ENCODE assay signal across 9 cellular contexts in genomic region chr20:57381596-57382503, GRCh38. TPM values are rescaled to one million over a fixed set of nuclear protein-coding genes. Genes with fewer than 3 reads are reported as not detected.
DNase-seq lines count a peak whose midpoint lies in the region; ATAC-seq and TF ChIP-seq lines count a peak whose summit lies in the region.
"Had no signal": no experiment of that assay in that cellular context is flagged by ENCODE, and none has a peak within 500 bp of the region (broad histone marks: within the 10 kb centered on the region; RNA-seq: fewer than 3 reads in every experiment).

No MANE protein-coding gene starts in this region.

- DNase-seq in 8988T (peak; percentile 89), NB4 (ENCODE audit: low read depth) (peak; percentile 86), amygdala (lab: John Stamatoyannopoulos, UW) (peak in 48 of 56 donors; percentile 17 to 92 (median 66)), right cardiac atrium (peak; percentile 78 to 93 (median 91)), sigmoid colon (peak; percentile 89)
- DNase-seq in T-helper 2 cell treated with Interferon-gamma antibody and Interleukin-4, amounts not matched to agents 5 μg/mL and 100 μg/mL, for 36 hours (ENCODE audit: low spot score), result peak; percentile 69

- H3K4me1 ChIP-seq in right cardiac atrium (ENCODE audit: control insufficient read depth, insufficient read depth, low read length) (no peaks in the 10 kb centered on the region), sigmoid colon (peaks cover 0 to 11% (median 0%) of the 10 kb centered on the region in 4 donors)

- TF ChIP-seq CTCF in GM12874 (IDR thresholded peaks at IDR 0.05; ENCODE audit: insufficient read depth, low read depth, low read length) (peak; percentile 88), NB4 (IDR thresholded peaks at IDR 0.05; ENCODE audit: low read depth, low read length) (peak; percentile 99), sigmoid colon (IDR thresholded peaks at IDR 0.05) (peak; percentile 77 to 92 (median 89))

- TF ChIP-seq POLR2A in NB4 (IDR thresholded peaks at IDR 0.05; ENCODE audit: extremely low read depth, insufficient read length), result no peak
- TF ChIP-seq POLR2A in sigmoid colon (IDR thresholded peaks at IDR 0.05), result no peak

- intact Hi-C loops in right cardiac atrium (cut with DNase I) (loop anchor here (1.0 to 5.0 kb wide), 3 partner anchors 111 to 115 kb away; no protein-coding TSS in a partner anchor), sigmoid colon (cut with DNase I) (loop anchor here (1.0 to 10.0 kb wide), 3 partner anchors 113 to 853 kb away; partner anchors contain the start of gene PMEPA1)

- H3K9me3 ChIP-seq in right cardiac atrium (ENCODE audit: control insufficient read depth, low read length), result no peaks in the 10 kb centered on the region
- H3K9me3 ChIP-seq in sigmoid colon, result no peaks in the 10 kb centered on the region

- no peak overlapping the region for H3K27ac ChIP-seq in right cardiac atrium (ENCODE audit: low read length)
- H3K27ac ChIP-seq in sigmoid colon, result peak overlapping the region in 2 of 4 donors; percentile 11 to 26

- H3K27me3 ChIP-seq in right cardiac atrium (ENCODE audit: control insufficient read depth, insufficient read depth) (no peaks in the 10 kb centered on the region), sigmoid colon (no peaks in the 10 kb centered on the region)

- peaks cover 0 to 36% (median 7%) of the 10 kb centered on the region in 4 donors for H3K36me3 ChIP-seq in sigmoid colon

- TF ChIP-seq EP300 in sigmoid colon (IDR thresholded peaks at IDR 0.05), result no peak

- H3K4me3 ChIP-seq in NB4 (ENCODE audit: low read depth, low read length) (no peak overlapping the region), right cardiac atrium (ENCODE audit: low read length) (no peak overlapping the region), sigmoid colon (no peak overlapping the region)

- peaks cover 42% of the 10 kb centered on the region for H3K4me1 Mint-ChIP-seq in T-helper 2 cell treated with Interferon-gamma antibody and Interleukin-4, amounts not matched to agents 5 μg/mL and 100 μg/mL, for 36 hours (ENCODE audit: low read depth)

- H3K27me3 Mint-ChIP-seq in T-helper 2 cell treated with Interferon-gamma antibody and Interleukin-4, amounts not matched to agents 5 μg/mL and 100 μg/mL, for 36 hours (ENCODE audit: low read depth), result no peaks in the 10 kb centered on the region

- no peaks in the 10 kb centered on the region for H3K9me3 Mint-ChIP-seq in T-helper 2 cell treated with Interferon-gamma antibody and Interleukin-4, amounts not matched to agents 5 μg/mL and 100 μg/mL, for 36 hours

- H3K27ac Mint-ChIP-seq in T-helper 2 cell treated with Interferon-gamma antibody and Interleukin-4, amounts not matched to agents 5 μg/mL and 100 μg/mL, for 36 hours, result peak overlapping the region; percentile 58

- peak; percentile 47 to 60 for ATAC-seq in right cardiac atrium
- no peak for ATAC-seq in GM21390 (IDR thresholded peaks at IDR 0.05; ENCODE audit: unreplicated experiment)

- H3K4me3 Mint-ChIP-seq in T-helper 2 cell treated with Interferon-gamma antibody and Interleukin-4, amounts not matched to agents 5 μg/mL and 100 μg/mL, for 36 hours, result no peak overlapping the region

- WGBS in right cardiac atrium, result 47% methylated on average over 20 of the region's 20 CpGs
- WGBS in sigmoid colon, 2 donors, result 40 to 53% methylated on average over 20 of the region's 20 CpGs

- H3K36me3 Mint-ChIP-seq in T-helper 2 cell treated with Interferon-gamma antibody and Interleukin-4, amounts not matched to agents 5 μg/mL and 100 μg/mL, for 36 hours (ENCODE audit: low read depth), result peaks cover 38% of the 10 kb centered on the region

RNA-seq across cellular contexts. Expression of gene RBM38, which starts 9.3 kb away (rescaled TPM):
- total RNA-seq in right cardiac atrium (100 to 1,000 TPM in 1 of 4 donors, 10 to 100 TPM in 3; 82.6 to 143 (median 94.4) TPM), sigmoid colon (10 to 100 TPM; 48.5 to 94.2 (median 78.8) TPM)
- polyA plus RNA-seq in right cardiac atrium (182 TPM), sigmoid colon (10 to 100 TPM; 31.4 to 59.9 (median 34.8) TPM)

RNA-seq across cellular contexts. Expression of gene RAE1, which starts 30.8 kb away (rescaled TPM):
- total RNA-seq in right cardiac atrium, result 10 to 100 TPM; 14.1 to 15.6 (median 14.8) TPM
- 9.4 TPM for polyA plus RNA-seq in right cardiac atrium
- 10 to 100 TPM; 13.6 to 20.9 (median 17.1) TPM for total RNA-seq in sigmoid colon
- polyA plus RNA-seq in sigmoid colon, result 10 to 100 TPM; 13.8 to 18.3 (median 16.4) TPM

RNA-seq across cellular contexts. Expression of gene SPO11, which starts 52.2 kb away (rescaled TPM):
- total RNA-seq in right cardiac atrium, result not detected
- polyA plus RNA-seq in right cardiac atrium, result not detected
- total RNA-seq in sigmoid colon, result not detected
- polyA plus RNA-seq in sigmoid colon, result not detected
- total RNA-seq: urinary bladder had no signal
- polyA plus RNA-seq: urinary bladder had no signal
